28 cellular contexts compared by ENCODE assay signal in genomic region chr6:35216412-35216732, GRCh38. TPM values are rescaled to one million over a fixed set of nuclear protein-coding genes. Genes with fewer than 3 reads are reported as not detected.
A peak's percentile ranks its signal among the peaks of the same experiment; 100 is the strongest.
DNase-seq lines count a peak whose midpoint lies in the region; ATAC-seq and TF ChIP-seq lines count a peak whose summit lies in the region.
"Had no signal": no experiment of that assay in that cellular context is flagged by ENCODE, and none has a peak within 500 bp of the region (broad histone marks: within the 10 kb centered on the region; RNA-seq: fewer than 3 reads in every experiment).

No MANE protein-coding gene starts in this region.

- no peaks in the 10 kb centered on the region for H3K36me3 ChIP-seq in mesodermal cell (ENCODE audit: control insufficient read depth, insufficient read depth, low read length)
- H3K36me3 ChIP-seq: breast epithelium, ovary, vagina had no signal

- H3K27ac Mint-ChIP-seq in progenitor cell of endocrine pancreas: peak overlapping the region; percentile 61
- H3K27ac Mint-ChIP-seq: activated naive CD4-positive, alpha-beta T cell treated with anti-CD3 and anti-CD28 coated beads, Interleukin-2, amount 10 ng/mL, durations not matched to agents 7 days and 5 days; CD8-positive, alpha-beta memory T cell; stimulated activated naive CD8-positive, alpha-beta T cell treated with anti-CD3 and anti-CD28 coated beads, Interleukin-15, Interleukin-2, amounts not matched to agents 100 ng/mL and 50 ng/mL, for 24 hours; T-helper 17 cell had no signal

- ATAC-seq in stimulated activated naive CD8-positive, alpha-beta T cell treated with anti-CD3 and anti-CD28 coated beads, Interleukin-15, Interleukin-2, amounts not matched to agents 100 U/mL and 50 U/mL, for 24 hours: no peak
- ATAC-seq: activated CD4-positive, CD25-positive, alpha-beta regulatory T cell treated with anti-CD3 and anti-CD28 coated beads, Interleukin-2, amount 50 U/mL, for 24 hours; left ventricle myocardium superior; Right ventricle myocardium inferior; T-helper 17 cell had no signal

- peak overlapping the region; percentile 64 for H3K27ac ChIP-seq in mesodermal cell (ENCODE audit: low read depth, low read length, severe bottlenecking)
- H3K27ac ChIP-seq: breast epithelium, ovary, PC-9, skin epidermis, testis, vagina had no signal

- 91 to 100% methylated on average over 1 of the region's 1 CpG for WGBS in mesodermal cell (ENCODE audit: insufficient coverage in 2 of 2), 2 experiments

- H3K36me3 Mint-ChIP-seq in progenitor cell of endocrine pancreas (ENCODE audit: insufficient read depth): peaks cover 2% of the 10 kb centered on the region
- H3K36me3 Mint-ChIP-seq: activated naive CD4-positive, alpha-beta T cell treated with anti-CD3 and anti-CD28 coated beads, Interleukin-2, amount 10 ng/mL, durations not matched to agents 7 days and 5 days had no signal

- H3K27me3 Mint-ChIP-seq in progenitor cell of endocrine pancreas: peaks cover 20% of the 10 kb centered on the region

- no peaks in the 10 kb centered on the region for H3K9me3 ChIP-seq in mesodermal cell (ENCODE audit: control insufficient read depth, low read length)
- H3K9me3 ChIP-seq: breast epithelium, ovary, testis, vagina had no signal

- TF ChIP-seq CTCF in AG10803 (conservative IDR thresholded peaks at IDR 0.05; ENCODE audit: low read length): no peak
- TF ChIP-seq CTCF in progenitor cell of endocrine pancreas (IDR thresholded peaks at IDR 0.05; ENCODE audit: unreplicated experiment): no peak

- H3K4me3 ChIP-seq in AG10803 (ENCODE audit: low read length): no peak overlapping the region
- peak overlapping the region; percentile 8 for H3K4me3 ChIP-seq in mesodermal cell (ENCODE audit: extremely low read depth, insufficient read depth, low read length, poor library complexity, severe bottlenecking)
- H3K4me3 ChIP-seq: breast epithelium, ovary, PC-9, skin epidermis, testis, vagina had no signal

- peak; percentile 22 for DNase-seq in AG10803 (ENCODE audit: low read depth)
- DNase-seq in NCI-H69 (lab: John Stamatoyannopoulos, UW): peak; percentile 72
- no peak for DNase-seq in progenitor cell of endocrine pancreas (ENCODE audit: low spot score, unreplicated experiment)
- DNase-seq in HUDEP-2 (lab: John Stamatoyannopoulos, UW; ENCODE audit: unreplicated experiment in 76 of 76): no peak
- DNase-seq in stimulated activated naive CD8-positive, alpha-beta T cell treated with anti-CD3 and anti-CD28 coated beads, Interleukin-15, Interleukin-2, amounts not matched to agents 100 U/mL and 50 U/mL, for 24 hours: no peak
- DNase-seq in activated CD8-positive, alpha-beta memory T cell treated with anti-CD3 and anti-CD28 coated beads, Interleukin-2, amount 50 U/mL, for 48 hours: no peak
- no peak for DNase-seq in middle frontal gyrus (ENCODE audit: extremely low spot score, low spot score)
- DNase-seq: activated CD4-positive, alpha-beta T cell treated with anti-CD3 and anti-CD28 coated beads, Interleukin-2, amount 50 U/mL, for 4 hours; activated naive CD4-positive, alpha-beta T cell treated with anti-CD3 and anti-CD28 coated beads, Interleukin-2, amount 10 ng/mL, durations not matched to agents 7 days and 5 days; CD8-positive, alpha-beta memory T cell; effector CD4-positive, alpha-beta T cell; EL; KBM-7; left ventricle myocardium superior; NCI-H187 treated with DMSO at 0.1 percent for 48 hours; ovary; PC-9; retina; T-helper 17 cell; testis had no signal

- H3K9me3 Mint-ChIP-seq in progenitor cell of endocrine pancreas (ENCODE audit: low read depth): no peaks in the 10 kb centered on the region
- H3K9me3 Mint-ChIP-seq: activated naive CD4-positive, alpha-beta T cell treated with anti-CD3 and anti-CD28 coated beads, Interleukin-2, amount 10 ng/mL, durations not matched to agents 7 days and 5 days; CD8-positive, alpha-beta memory T cell; stimulated activated naive CD8-positive, alpha-beta T cell treated with anti-CD3 and anti-CD28 coated beads, Interleukin-15, Interleukin-2, amounts not matched to agents 100 ng/mL and 50 ng/mL, for 24 hours had no signal

- no peak overlapping the region for H3K4me3 Mint-ChIP-seq in progenitor cell of endocrine pancreas (ENCODE audit: low read depth)
- H3K4me3 Mint-ChIP-seq: activated naive CD4-positive, alpha-beta T cell treated with anti-CD3 and anti-CD28 coated beads, Interleukin-2, amount 10 ng/mL, durations not matched to agents 7 days and 5 days; stimulated activated naive CD8-positive, alpha-beta T cell treated with anti-CD3 and anti-CD28 coated beads, Interleukin-15, Interleukin-2, amounts not matched to agents 100 ng/mL and 50 ng/mL, for 24 hours had no signal

- H3K4me1 ChIP-seq in mesodermal cell (ENCODE audit: control insufficient read depth, insufficient read depth, low read length, poor library complexity, severe bottlenecking): peaks cover 50% of the 10 kb centered on the region

- peaks cover 41% of the 10 kb centered on the region for H3K4me1 Mint-ChIP-seq in progenitor cell of endocrine pancreas (ENCODE audit: low read depth)

RNA-seq across cellular contexts. Expression of gene SCUBE3, which starts 2.6 kb away (rescaled TPM):
- 10.8 TPM for polyA plus RNA-seq in mesodermal cell (2013, experiment 1 of 2)
- 10.8 TPM for polyA plus RNA-seq in mesodermal cell (2013, experiment 2 of 2)
- total RNA-seq in progenitor cell of endocrine pancreas: 31.1 and 35.3 TPM in 2 replicates
- total RNA-seq: HT-29, T-helper 17 cell had no signal

RNA-seq across cellular contexts. Expression of gene ZNF76, which starts 43.2 kb away (rescaled TPM):
- 23.4 TPM for polyA plus RNA-seq in mesodermal cell (2013, experiment 1 of 2)
- polyA plus RNA-seq in mesodermal cell (2013, experiment 2 of 2): 21.3 TPM
- 61.2 and 61.7 TPM in 2 replicates for total RNA-seq in progenitor cell of endocrine pancreas

Comparison
In these comparisons a context has a peak if more than half of its experiments do, and no peak if none do; other contexts are left out.
1. DNase-seq: peak in AG10803 (single experiment) and NCI-H69 (single experiment); none in progenitor cell of endocrine pancreas (single experiment), HUDEP-2 (0 of 76), stimulated activated naive CD8-positive, alpha-beta T cell treated with anti-CD3 and anti-CD28 coated beads, Interleukin-15, Interleukin-2, amounts not matched to agents 100 U/mL and 50 U/mL, for 24 hours (single experiment), activated CD8-positive, alpha-beta memory T cell treated with anti-CD3 and anti-CD28 coated beads, Interleukin-2, amount 50 U/mL, for 48 hours (single experiment) and middle frontal gyrus (single experiment).